Comparison of ENCODE assay signal across 12 cellular contexts in the genomic region with DNA sequence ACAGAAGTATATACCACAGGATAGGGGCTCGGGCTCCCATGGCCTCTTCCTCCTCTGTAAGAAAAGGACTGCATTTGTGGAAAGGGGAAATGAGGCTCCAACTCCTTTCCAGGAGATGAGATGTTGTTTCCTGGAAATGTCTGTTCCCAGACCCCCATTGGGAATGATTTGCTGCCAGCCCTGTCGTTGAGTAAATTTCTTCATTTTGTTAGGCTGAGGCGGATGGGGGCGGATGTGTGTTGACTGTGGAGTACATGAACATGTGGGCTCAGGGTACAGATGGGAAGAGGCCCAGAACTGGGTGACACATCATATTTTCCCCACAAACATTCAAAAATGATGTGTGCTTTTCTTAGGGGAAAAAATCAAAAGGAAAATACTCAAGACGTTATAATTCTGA. TPM values are rescaled to one million over a fixed set of nuclear protein-coding genes. Genes with fewer than 3 reads are reported as not detected.
DNase-seq lines count a peak whose midpoint lies in the region; ATAC-seq, FAIRE-seq and TF ChIP-seq lines count a peak whose summit lies in the region.
"Had no signal": no experiment of that assay in that cellular context is flagged by ENCODE, and none has a peak within 500 bp of the region (broad histone marks: within the 10 kb centered on the region; RNA-seq: fewer than 3 reads in every experiment).

No MANE protein-coding gene starts in this region.

- no peak for TF ChIP-seq EP300 in A549 (IDR thresholded peaks at IDR 0.05)

- TF ChIP-seq POLR2A in A549 (IDR thresholded peaks at IDR 0.05; ENCODE audit: low read length), result no peak

- no peak overlapping the region for H3K4me2 ChIP-seq in A549

- H3K4me1 ChIP-seq in A549, result peaks cover 65% of the 10 kb centered on the region

- peaks cover 61 to 78% (median 72%) of the 10 kb centered on the region in 3 donors for H3K4me1 Mint-ChIP-seq in IgD-negative memory B cell
- H3K4me1 Mint-ChIP-seq in activated naive CD4-positive, alpha-beta T cell treated with anti-CD3 and anti-CD28 coated beads for 36 hours (ENCODE audit: low read depth), result peaks cover 94% of the 10 kb centered on the region
- H3K4me1 Mint-ChIP-seq in natural killer cell treated with Interleukin-12 subunit alpha and Interleukin-12 subunit beta and Interleukin-15 and Interleukin-18, amount 100 ng/mL, for 72 hours (ENCODE audit: low read depth in 2 of 2), result peaks cover 79 to 81% of the 10 kb centered on the region in 2 donors

- WGBS in A549 (ENCODE audit: missing lambda C conversion rate), result 91% methylated on average over 5 of the region's 5 CpGs

- peak overlapping the region; percentile 86 to 93; a peak in 5 of 6 replicates for H3K27ac ChIP-seq in A549

- H3K36me3 Mint-ChIP-seq in IgD-negative memory B cell, result no peaks in the 10 kb centered on the region
- H3K36me3 Mint-ChIP-seq in activated naive CD4-positive, alpha-beta T cell treated with anti-CD3 and anti-CD28 coated beads for 36 hours (ENCODE audit: low read depth), result peaks cover 16% of the 10 kb centered on the region
- H3K36me3 Mint-ChIP-seq in natural killer cell treated with Interleukin-12 subunit alpha and Interleukin-12 subunit beta and Interleukin-15 and Interleukin-18, amount 100 ng/mL, for 72 hours, result peaks cover 17% of the 10 kb centered on the region

- no peak for FAIRE-seq in A549 (lab: Jason Lieb, UNC)
- FAIRE-seq: GM18507 had no signal

- no peaks in the 10 kb centered on the region for H3K9me3 Mint-ChIP-seq in IgD-negative memory B cell
- H3K9me3 Mint-ChIP-seq in activated naive CD4-positive, alpha-beta T cell treated with anti-CD3 and anti-CD28 coated beads for 36 hours, result no peaks in the 10 kb centered on the region
- peaks cover 5% of the 10 kb centered on the region for H3K9me3 Mint-ChIP-seq in natural killer cell treated with Interleukin-12 subunit alpha and Interleukin-12 subunit beta and Interleukin-15 and Interleukin-18, amount 100 ng/mL, for 72 hours

- H3K4me3 ChIP-seq in A549, result no peak overlapping the region

- no peak for TF ChIP-seq RAD21 in A549 (conservative IDR thresholded peaks at IDR 0.05 in 1 of 2, IDR thresholded peaks at IDR 0.05 in 1 of 2)

- CTCF ChIA-PET in A549 (lab: Yijun Ruan, JAX), result interaction anchor here (1.2 kb wide), 1 partner anchor 85 kb away, joined by 3 read pairs; no protein-coding TSS in a partner anchor
- CTCF ChIA-PET in activated naive CD4-positive, alpha-beta T cell treated with anti-CD3 and anti-CD28 coated beads for 36 hours (lab: Charles Lee), result interaction anchor here (1.0 to 4.2 kb wide), 4 partner anchors 12 to 340 kb away, joined by 3 to 26 read pairs (median 11); no protein-coding TSS in a partner anchor

- DNase-seq in A549 (ENCODE audit: low read depth in 1 of 2, low spot score in 1 of 2), result no peak
- peak; percentile 80 for DNase-seq in activated naive CD4-positive, alpha-beta T cell treated with anti-CD3 and anti-CD28 coated beads for 36 hours
- no peak for DNase-seq in natural killer cell treated with Interleukin-12 subunit alpha and Interleukin-12 subunit beta and Interleukin-15 and Interleukin-18, amount 100 ng/mL, for 72 hours (ENCODE audit: low spot score)
- DNase-seq in NCI-H2081 treated with DMSO at 0.1 percent for 48 hours (lab: John Stamatoyannopoulos, UW), result no peak
- no peak for DNase-seq in activated CD4-positive, CD25-positive, alpha-beta regulatory T cell treated with anti-CD3 and anti-CD28 coated beads, Interleukin-2, amount 50 U/mL, for 72 hours
- DNase-seq: C1 segment of cervical spinal cord, foreskin melanocyte, HCEC 1CT had no signal

- H3K9me3 ChIP-seq in A549, result no peaks in the 10 kb centered on the region

- peak overlapping the region; percentile 15 to 90 (median 80) for H3K27ac Mint-ChIP-seq in IgD-negative memory B cell
- H3K27ac Mint-ChIP-seq in activated naive CD4-positive, alpha-beta T cell treated with anti-CD3 and anti-CD28 coated beads for 36 hours, result peak overlapping the region; percentile 98
- peak overlapping the region; percentile 94 to 99 for H3K27ac Mint-ChIP-seq in natural killer cell treated with Interleukin-12 subunit alpha and Interleukin-12 subunit beta and Interleukin-15 and Interleukin-18, amount 100 ng/mL, for 72 hours

- TF ChIP-seq CTCF in A549 (IDR thresholded peaks at IDR 0.05), result no peak

- ATAC-seq in A549 (no peak), GM18870 (IDR thresholded peaks at IDR 0.05; ENCODE audit: unreplicated experiment) (no peak), GM21423 (IDR thresholded peaks at IDR 0.05; ENCODE audit: unreplicated experiment) (no peak)
- ATAC-seq in natural killer cell treated with Interleukin-12 subunit alpha and Interleukin-12 subunit beta and Interleukin-15 and Interleukin-18, amount 100 ng/mL, for 72 hours, result peak in 1 of 2 donors; percentile 42

- H3K27me3 Mint-ChIP-seq in IgD-negative memory B cell, result no peaks in the 10 kb centered on the region
- H3K27me3 Mint-ChIP-seq in activated naive CD4-positive, alpha-beta T cell treated with anti-CD3 and anti-CD28 coated beads for 36 hours (ENCODE audit: low read depth), result no peaks in the 10 kb centered on the region
- no peaks in the 10 kb centered on the region for H3K27me3 Mint-ChIP-seq in natural killer cell treated with Interleukin-12 subunit alpha and Interleukin-12 subunit beta and Interleukin-15 and Interleukin-18, amount 100 ng/mL, for 72 hours

- H3K4me3 Mint-ChIP-seq in IgD-negative memory B cell, result peak overlapping the region in 2 of 4 donors; percentile 52 to 73
- peak overlapping the region; percentile 56 for H3K4me3 Mint-ChIP-seq in activated naive CD4-positive, alpha-beta T cell treated with anti-CD3 and anti-CD28 coated beads for 36 hours
- H3K4me3 Mint-ChIP-seq in natural killer cell treated with Interleukin-12 subunit alpha and Interleukin-12 subunit beta and Interleukin-15 and Interleukin-18, amount 100 ng/mL, for 72 hours, result peak overlapping the region; percentile 74

- intact Hi-C loops in activated naive CD4-positive, alpha-beta T cell treated with anti-CD3 and anti-CD28 coated beads for 36 hours (cut with micrococcal nuclease), result loop anchor here (1.0 kb wide), 7 partner anchors 12 to 70 kb away; no protein-coding TSS in a partner anchor

- POLR2A ChIA-PET in A549 (lab: Yijun Ruan, JAX), result no interaction called here

TF ChIP-seq in A549, 52 proteins besides CTCF, POLR2A, EP300 and RAD21:
- TF ChIP-seq ATOH8 (CRISPR knock-in tag; IDR thresholded peaks at IDR 0.05; ENCODE audit: low read depth) (no peak), EHF (CRISPR knock-in tag; IDR thresholded peaks at IDR 0.05) (no peak), NPAS2 (CRISPR knock-in tag; IDR thresholded peaks at IDR 0.05; ENCODE audit: borderline replicate concordance) (no peak), KDM1A (IDR thresholded peaks at IDR 0.05; ENCODE audit: low read depth) (no peak), POLR2AphosphoS2 (conservative IDR thresholded peaks at IDR 0.05; ENCODE audit: low read length) (no peak), MYC (IDR thresholded peaks at IDR 0.05; ENCODE audit: borderline replicate concordance, low read length) (no peak), MAX (IDR thresholded peaks at IDR 0.05) (no peak)
- TF ChIP-seq, protein P1, sequence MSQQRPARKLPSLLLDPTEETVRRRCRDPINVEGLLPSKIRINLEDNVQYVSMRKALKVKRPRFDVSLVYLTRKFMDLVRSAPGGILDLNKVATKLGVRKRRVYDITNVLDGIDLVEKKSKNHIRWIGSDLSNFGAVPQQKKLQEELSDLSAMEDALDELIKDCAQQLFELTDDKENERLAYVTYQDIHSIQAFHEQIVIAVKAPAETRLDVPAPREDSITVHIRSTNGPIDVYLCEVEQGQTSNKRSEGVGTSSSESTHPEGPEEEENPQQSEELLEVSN (IDR thresholded peaks at IDR 0.05; ENCODE audit: borderline replicate concordance, low read depth), result no peak

RNA-seq across cellular contexts. Expression of gene TNFAIP8, which starts 28.8 kb away (rescaled TPM):
- polyA plus RNA-seq in A549 (2011; rRNA removed) (30.3 and 35.7 TPM in 2 replicates), A549 (2017; fragmentation: RNase III; extraction: RNeasy Plus Mini Kit Qiagen cat#74134 plus additional on column Dnase treatment) (33.4 to 35.0 TPM (median 34.9 TPM) in 3 replicates), IgD-negative memory B cell (285 TPM)
- polyA plus RNA-seq in A549 (2012; cell fraction: cytosol; rRNA removed), result 23.2 and 23.9 TPM in 2 replicates
- 9.2 and 10.7 TPM in 2 replicates for polyA plus RNA-seq in A549 (2012; cell fraction: nucleus; rRNA removed)
- 10.2 and 13.7 TPM in 2 replicates for polyA minus RNA-seq in A549 (2011; rRNA and poly(A)+ RNA removed)
- total RNA-seq in activated naive CD4-positive, alpha-beta T cell treated with anti-CD3 and anti-CD28 coated beads for 36 hours, result 100 to 1,000 TPM; 141 to 142 TPM
- total RNA-seq in natural killer cell treated with Interleukin-12 subunit alpha and Interleukin-12 subunit beta and Interleukin-15 and Interleukin-18, amount 100 ng/mL, for 72 hours, result 100 to 1,000 TPM; 131 to 333 TPM
